ENCODE assay signal across 8 cellular contexts in the genomic region with DNA sequence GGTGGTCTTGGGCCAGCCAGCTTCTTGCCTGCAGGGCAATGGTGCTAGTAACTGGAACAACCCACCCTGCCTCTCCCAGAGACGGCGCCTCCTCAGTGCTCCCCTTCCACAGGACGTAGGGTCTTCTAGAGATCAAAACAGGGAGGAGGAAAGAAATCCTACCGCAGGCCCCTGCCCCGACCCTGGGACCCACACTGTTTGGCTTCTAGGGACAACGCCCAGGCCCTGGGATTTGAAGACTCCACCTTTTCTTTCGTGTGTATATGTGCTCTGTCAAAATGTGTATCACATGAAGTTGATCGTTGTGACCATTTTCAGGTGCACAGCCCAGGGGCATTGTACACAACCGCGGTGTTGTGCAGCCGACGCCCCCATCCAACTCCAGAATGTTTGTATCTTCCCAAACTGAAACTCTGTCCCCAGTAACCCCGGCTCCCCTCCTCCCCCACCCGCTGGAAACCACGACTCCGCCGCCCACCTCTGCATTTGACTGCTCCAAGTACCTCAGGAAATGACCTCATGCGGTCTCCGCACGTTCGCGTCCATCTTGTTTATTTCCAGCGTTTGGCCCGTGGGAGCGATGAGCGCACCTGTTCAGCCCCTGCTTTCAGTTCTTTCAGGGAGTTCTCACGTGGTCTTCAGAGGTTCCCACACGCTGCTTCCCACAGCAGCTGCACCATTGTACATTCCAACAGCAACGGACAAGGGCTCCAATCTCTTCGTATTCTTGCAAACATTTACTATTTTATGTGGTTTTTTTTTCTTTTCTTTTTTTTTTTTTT. TPM values are rescaled to one million over a fixed set of nuclear protein-coding genes. Genes with fewer than 3 reads are reported as not detected.
A peak's percentile ranks its signal among the peaks of the same experiment; 100 is the strongest.
DNase-seq lines count a peak whose midpoint lies in the region; ATAC-seq and TF ChIP-seq lines count a peak whose summit lies in the region.

No MANE protein-coding gene starts in this region.

- H3K4me1 ChIP-seq in HEK293 (ENCODE audit: control insufficient read depth, insufficient read depth, low read length): no peaks in the 10 kb centered on the region
- H3K4me1 ChIP-seq in lower lobe of right lung: peaks cover 20% of the 10 kb centered on the region
- peaks cover 0 to 19% (median 18%) of the 10 kb centered on the region in 4 donors for H3K4me1 ChIP-seq in transverse colon
- H3K4me1 ChIP-seq in ascending aorta: peaks cover 0 to 6% of the 10 kb centered on the region in 2 donors
- H3K4me1 ChIP-seq in tibial nerve: peaks cover 0 to 43% (median 6%) of the 10 kb centered on the region in 4 donors

- peak; percentile 45 for DNase-seq in NCI-H146 (lab: John Stamatoyannopoulos, UW)
- DNase-seq in activated CD8-positive, alpha-beta memory T cell treated with anti-CD3 and anti-CD28 coated beads, Interleukin-2, amount 50 U/mL, for 4 hours: peak; percentile 73
- DNase-seq in lower lobe of right lung: no peak
- peak; percentile 73 for DNase-seq in transverse colon
- no peak for DNase-seq in ascending aorta (ENCODE audit: low spot score in 2 of 2)
- DNase-seq in tibial nerve (ENCODE audit: low spot score in 2 of 2): no peak

- in situ Hi-C loops in transverse colon (cut with MboI; ENCODE audit: low pct_ligation_motif_present in 1 of 4, low pct_unique_long_range_greater_than_20kb in 1 of 4, low sequenced_read_pairs in 3 of 4): loop anchor here in 3 of 4 donors (5.0 to 25.0 kb wide), 2 partner anchors 118 to 123 kb away; no protein-coding TSS in a partner anchor

- WGBS in transverse colon (ENCODE audit: low coverage in 1 of 2), 2 donors: 19 to 34% methylated on average over 20 to 30 of the region's 30 CpGs
- 21 to 29% methylated on average over 30 of the region's 30 CpGs for WGBS in tibial nerve, 2 donors

- CTCF ChIA-PET in HEK293 (lab: Yijun Ruan, JAX): interaction anchor here (0.6 to 2.5 kb wide), 15 partner anchors 20 to 609 kb away, joined by 3 to 30 read pairs (median 4); no protein-coding TSS in a partner anchor

- H3K27me3 ChIP-seq in lower lobe of right lung (ENCODE audit: low read depth) (peaks cover 95% of the 10 kb centered on the region), transverse colon (peaks cover 100% of the 10 kb centered on the region), ascending aorta (peaks cover 39% of the 10 kb centered on the region), tibial nerve (peaks cover 0 to 96% of the 10 kb centered on the region in 2 donors)

- no peak overlapping the region for H3K27ac ChIP-seq in HEK293 (ENCODE audit: extremely low read depth, low read depth, low read length)
- no peak overlapping the region for H3K27ac ChIP-seq in lower lobe of right lung
- peak overlapping the region in 1 of 4 donors; percentile 35 for H3K27ac ChIP-seq in transverse colon
- no peak overlapping the region for H3K27ac ChIP-seq in ascending aorta
- no peak overlapping the region for H3K27ac ChIP-seq in tibial nerve

- TF ChIP-seq CTCF in HEK293 (tag by site-specific recombination; IDR thresholded peaks at IDR 0.05) (no peak), lower lobe of right lung (IDR thresholded peaks at IDR 0.05) (no peak), transverse colon (IDR thresholded peaks at IDR 0.05) (no peak), ascending aorta (IDR thresholded peaks at IDR 0.05) (no peak), tibial nerve (IDR thresholded peaks at IDR 0.05) (no peak)

- H3K9me3 ChIP-seq in HEK293 (ENCODE audit: control insufficient read depth, insufficient read depth, low read depth, low read length) (no peaks in the 10 kb centered on the region), lower lobe of right lung (no peaks in the 10 kb centered on the region), transverse colon (peaks cover 0 to 4% of the 10 kb centered on the region in 2 donors), ascending aorta (peaks cover 4 to 6% of the 10 kb centered on the region in 2 donors), tibial nerve (peaks cover 0 to 26% (median 4%) of the 10 kb centered on the region in 4 donors)

- no peak for TF ChIP-seq EP300 in transverse colon (IDR thresholded peaks at IDR 0.05; ENCODE audit: low read depth)
- TF ChIP-seq EP300 in tibial nerve (IDR thresholded peaks at IDR 0.05): no peak

- intact Hi-C loops in lower lobe of right lung (cut with DNase I) (no loop called here), transverse colon (cut with DNase I; ENCODE audit: low total_unique reads) (loop anchor here (2.0 to 5.0 kb wide), 2 partner anchors 37 to 103 kb away; no protein-coding TSS in a partner anchor), ascending aorta (cut with DNase I) (loop anchor here (1.0 kb wide), 3 partner anchors 38 to 137 kb away; no protein-coding TSS in a partner anchor)

- POLR2A ChIA-PET in HEK293 (lab: Yijun Ruan, JAX): interaction anchor here (0.6 kb wide), 1 partner anchor 187 kb away, joined by 3 read pairs; no protein-coding TSS in a partner anchor

- ATAC-seq in lower lobe of right lung: no peak

- H3K4me3 ChIP-seq in HEK293 (ENCODE audit: low read depth, low read length) (0 out of 2 replicates have a peak overlapping the region, but pooled peaks have one; percentile 2), lower lobe of right lung (peak overlapping the region; percentile 1), transverse colon (peak overlapping the region in 1 of 4 donors; percentile 4), ascending aorta (no peak overlapping the region), tibial nerve (no peak overlapping the region)

- TF ChIP-seq POLR2A in GM15510 (IDR thresholded peaks at IDR 0.05; ENCODE audit: borderline replicate concordance, extremely low read depth, insufficient read length): peak; percentile 36
- no peak for TF ChIP-seq POLR2A in transverse colon (IDR thresholded peaks at IDR 0.05)
- TF ChIP-seq POLR2A in tibial nerve (IDR thresholded peaks at IDR 0.05): no peak

- H3K36me3 ChIP-seq in HEK293 (ENCODE audit: control insufficient read depth in 2 of 2, insufficient read depth in 1 of 2, low read length in 2 of 2) (no peaks in the 10 kb centered on the region), lower lobe of right lung (no peaks in the 10 kb centered on the region), transverse colon (no peaks in the 10 kb centered on the region), ascending aorta (no peaks in the 10 kb centered on the region), tibial nerve (no peaks in the 10 kb centered on the region)

TF ChIP-seq in HEK293, 187 proteins besides CTCF, POLR2A, EP300 and RAD21:
- TF ChIP-seq, protein P1, sequence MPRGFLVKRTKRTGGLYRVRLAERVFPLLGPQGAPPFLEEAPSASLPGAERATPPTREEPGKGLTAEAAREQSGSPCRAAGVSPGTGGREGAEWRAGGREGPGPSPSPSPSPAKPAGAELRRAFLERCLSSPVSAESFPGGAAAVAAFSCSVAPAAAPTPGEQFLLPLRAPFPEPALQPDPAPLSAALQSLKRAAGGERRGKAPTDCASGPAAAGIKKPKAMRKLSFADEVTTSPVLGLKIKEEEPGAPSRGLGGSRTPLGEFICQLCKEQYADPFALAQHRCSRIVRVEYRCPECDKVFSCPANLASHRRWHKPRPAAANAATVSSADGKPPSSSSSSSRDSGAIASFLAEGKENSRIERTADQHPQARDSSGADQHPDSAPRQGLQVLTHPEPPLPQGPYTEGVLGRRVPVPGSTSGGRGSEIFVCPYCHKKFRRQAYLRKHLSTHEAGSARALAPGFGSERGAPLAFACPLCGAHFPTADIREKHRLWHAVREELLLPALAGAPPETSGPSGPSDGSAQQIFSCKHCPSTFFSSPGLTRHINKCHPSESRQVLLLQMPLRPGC (tag by site-specific recombination; IDR thresholded peaks at IDR 0.05): no peak
- TF ChIP-seq EGR2 (tag by site-specific recombination; IDR thresholded peaks at IDR 0.05; ENCODE audit: low read depth) (peak; percentile 83), ZFHX2 (tag by site-specific recombination; conservative IDR thresholded peaks at IDR 0.05) (peak; percentile 85), KLF1 (tag by site-specific recombination; IDR thresholded peaks at IDR 0.05) (peak; percentile 50)
TF ChIP-seq in HEK293: peak in this region for 3.

RNA-seq across cellular contexts. Expression of a gene that starts 3.4 kb away (rescaled TPM):
- total RNA-seq in lower lobe of right lung (not detected), transverse colon (not detected), ascending aorta (not detected), tibial nerve (not detected)

RNA-seq across cellular contexts. Expression of a gene that starts 57.7 kb away (rescaled TPM):
- total RNA-seq in lower lobe of right lung (10.4 TPM), transverse colon (10 to 100 TPM in 1 of 4 donors, 1 to 10 TPM in 3; 2.8 to 32.9 (median 4.6) TPM), ascending aorta (30.0 TPM), tibial nerve (10 to 100 TPM in 1 of 4 donors, 1 to 10 TPM in 3; 3.9 to 13.5 (median 4.5) TPM)

Comparison
In these comparisons a context has a peak if more than half of its experiments do, and no peak if none do; other contexts are left out.
1. H3K4me3 ChIP-seq: peak in HEK293 (single experiment) and lower lobe of right lung (single experiment); none in ascending aorta (0 of 2) and tibial nerve (0 of 4).
2. DNase-seq: peak in NCI-H146 (single experiment), activated CD8-positive, alpha-beta memory T cell treated with anti-CD3 and anti-CD28 coated beads, Interleukin-2, amount 50 U/mL, for 4 hours (single experiment) and transverse colon (single experiment); none in lower lobe of right lung (single experiment), ascending aorta (0 of 2) and tibial nerve (0 of 2).